ENCODE assay signal across 1 cellular context in the genomic region with DNA sequence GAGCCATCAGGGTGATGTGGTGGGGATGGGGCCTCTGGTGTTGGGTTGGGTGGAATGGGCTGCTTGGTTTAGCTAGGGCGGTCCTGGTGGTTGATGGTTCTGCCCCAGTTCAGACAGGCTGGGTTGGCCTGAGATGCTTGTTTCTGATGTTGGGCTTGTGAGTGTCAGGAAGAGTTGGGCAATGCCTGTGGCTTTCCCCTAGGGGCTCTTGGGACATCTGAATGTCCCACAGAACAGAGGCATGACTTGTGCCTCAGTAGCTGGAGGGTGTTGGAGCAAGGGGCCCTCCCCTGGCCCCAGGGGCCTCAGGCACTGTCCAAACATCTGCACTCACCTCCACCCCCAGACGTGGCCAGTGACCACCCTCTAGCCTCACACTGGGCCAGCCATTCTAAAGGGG.
TF ChIP-seq lines count a peak whose summit lies in the region.

No MANE protein-coding gene starts in this region.

TF ChIP-seq in K562, 482 proteins besides CTCF, POLR2A, EP300 and RAD21 (continued from another document):
- TF ChIP-seq CHD7 (IDR thresholded peaks at IDR 0.05; ENCODE audit: low read depth, low read length) = no peak
- TF ChIP-seq STAT5B (CRISPR knock-in tag; IDR thresholded peaks at IDR 0.05) = no peak
- TF ChIP-seq ZNF274 (IDR thresholded peaks at IDR 0.05; ENCODE audit: borderline replicate concordance, low read depth, low read length) = no peak
- no peak for TF ChIP-seq TCFL5 (CRISPR knock-in tag; conservative IDR thresholded peaks at IDR 0.05)
- TF ChIP-seq RFX1 (IDR thresholded peaks at IDR 0.05) = no peak
- no peak for TF ChIP-seq RNF2 (IDR thresholded peaks at IDR 0.05)
- no peak for TF ChIP-seq NCOA4 (IDR thresholded peaks at IDR 0.05; ENCODE audit: partially characterized antibody)
- TF ChIP-seq TBP (optimal IDR thresholded peaks at IDR 0.05; ENCODE audit: low read depth, low read length) = no peak
- TF ChIP-seq, protein P1, sequence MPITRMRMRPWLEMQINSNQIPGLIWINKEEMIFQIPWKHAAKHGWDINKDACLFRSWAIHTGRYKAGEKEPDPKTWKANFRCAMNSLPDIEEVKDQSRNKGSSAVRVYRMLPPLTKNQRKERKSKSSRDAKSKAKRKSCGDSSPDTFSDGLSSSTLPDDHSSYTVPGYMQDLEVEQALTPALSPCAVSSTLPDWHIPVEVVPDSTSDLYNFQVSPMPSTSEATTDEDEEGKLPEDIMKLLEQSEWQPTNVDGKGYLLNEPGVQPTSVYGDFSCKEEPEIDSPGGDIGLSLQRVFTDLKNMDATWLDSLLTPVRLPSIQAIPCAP (CRISPR knock-in tag; IDR thresholded peaks at IDR 0.05; ENCODE audit: borderline replicate concordance) = no peak
- TF ChIP-seq NFYB (IDR thresholded peaks at IDR 0.05; ENCODE audit: extremely low read depth, insufficient read length) = no peak
- no peak for TF ChIP-seq HDAC8 (tag; IDR thresholded peaks at IDR 0.05)
- no peak for TF ChIP-seq ZNF146 (CRISPR knock-in tag; IDR thresholded peaks at IDR 0.05; ENCODE audit: unreplicated experiment)
- no peak for TF ChIP-seq ETV5 (CRISPR knock-in tag; IDR thresholded peaks at IDR 0.05; ENCODE audit: low read depth)
- TF ChIP-seq ATF7 (IDR thresholded peaks at IDR 0.05) = no peak
- TF ChIP-seq FIP1L1 (IDR thresholded peaks at IDR 0.05; ENCODE audit: low read depth, low read length, poor library complexity, severe bottlenecking) = no peak
- TF ChIP-seq KAT7 (CRISPR knock-in tag; IDR thresholded peaks at IDR 0.05; ENCODE audit: borderline replicate concordance) = no peak
TF ChIP-seq in K562: peak in this region for 0.
